ENCODE assay signal across 1 cellular context in the genomic region with DNA sequence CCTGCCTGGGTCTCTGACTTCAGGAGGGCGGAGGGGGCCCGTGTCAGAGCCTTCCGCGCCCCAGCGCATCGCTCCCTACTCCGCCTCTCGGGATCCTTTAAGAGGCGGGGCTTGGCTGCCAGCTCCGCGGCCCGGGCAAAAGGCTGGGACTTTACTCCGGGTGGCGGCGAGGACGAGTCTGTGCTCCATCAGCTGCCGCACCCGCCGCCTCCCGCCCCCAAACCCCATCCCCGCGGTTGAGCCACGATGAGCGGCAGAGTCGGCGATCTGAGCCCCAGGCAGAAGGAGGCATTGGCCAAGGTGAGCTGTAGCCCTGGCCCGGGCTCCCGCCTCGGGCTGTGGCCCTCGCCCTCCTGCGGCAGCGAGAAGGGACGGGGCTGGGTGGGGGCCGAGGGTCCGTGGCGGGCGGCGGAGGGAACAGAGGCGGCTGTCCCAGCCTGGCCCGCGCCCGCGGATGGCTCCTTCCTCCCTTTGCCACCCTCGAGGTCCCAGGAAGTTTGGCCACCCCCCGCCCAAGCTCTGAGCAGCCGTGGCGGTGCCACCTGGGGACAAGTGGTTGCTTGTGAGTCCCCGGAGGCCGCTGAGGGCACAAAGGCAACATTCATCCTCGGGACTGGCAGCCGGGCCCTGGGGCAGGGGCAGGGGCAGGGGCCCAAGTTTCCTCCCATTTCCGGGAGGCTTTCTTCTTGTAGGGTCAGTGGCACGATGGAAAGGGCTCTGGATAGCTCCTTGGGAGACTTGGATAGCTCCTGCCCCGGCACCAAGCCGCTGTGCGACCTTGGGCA.
TF ChIP-seq lines count a peak whose summit lies in the region.

A gene (plus strand): TSS at position 148 of the 785 bp plus-strand sequence. CDS start 99 bp downstream, at position 247.

TF ChIP-seq in HEK293, 187 proteins besides CTCF, POLR2A, EP300 and RAD21 (continued from another document and continues in another):
- TF ChIP-seq, protein P1, sequence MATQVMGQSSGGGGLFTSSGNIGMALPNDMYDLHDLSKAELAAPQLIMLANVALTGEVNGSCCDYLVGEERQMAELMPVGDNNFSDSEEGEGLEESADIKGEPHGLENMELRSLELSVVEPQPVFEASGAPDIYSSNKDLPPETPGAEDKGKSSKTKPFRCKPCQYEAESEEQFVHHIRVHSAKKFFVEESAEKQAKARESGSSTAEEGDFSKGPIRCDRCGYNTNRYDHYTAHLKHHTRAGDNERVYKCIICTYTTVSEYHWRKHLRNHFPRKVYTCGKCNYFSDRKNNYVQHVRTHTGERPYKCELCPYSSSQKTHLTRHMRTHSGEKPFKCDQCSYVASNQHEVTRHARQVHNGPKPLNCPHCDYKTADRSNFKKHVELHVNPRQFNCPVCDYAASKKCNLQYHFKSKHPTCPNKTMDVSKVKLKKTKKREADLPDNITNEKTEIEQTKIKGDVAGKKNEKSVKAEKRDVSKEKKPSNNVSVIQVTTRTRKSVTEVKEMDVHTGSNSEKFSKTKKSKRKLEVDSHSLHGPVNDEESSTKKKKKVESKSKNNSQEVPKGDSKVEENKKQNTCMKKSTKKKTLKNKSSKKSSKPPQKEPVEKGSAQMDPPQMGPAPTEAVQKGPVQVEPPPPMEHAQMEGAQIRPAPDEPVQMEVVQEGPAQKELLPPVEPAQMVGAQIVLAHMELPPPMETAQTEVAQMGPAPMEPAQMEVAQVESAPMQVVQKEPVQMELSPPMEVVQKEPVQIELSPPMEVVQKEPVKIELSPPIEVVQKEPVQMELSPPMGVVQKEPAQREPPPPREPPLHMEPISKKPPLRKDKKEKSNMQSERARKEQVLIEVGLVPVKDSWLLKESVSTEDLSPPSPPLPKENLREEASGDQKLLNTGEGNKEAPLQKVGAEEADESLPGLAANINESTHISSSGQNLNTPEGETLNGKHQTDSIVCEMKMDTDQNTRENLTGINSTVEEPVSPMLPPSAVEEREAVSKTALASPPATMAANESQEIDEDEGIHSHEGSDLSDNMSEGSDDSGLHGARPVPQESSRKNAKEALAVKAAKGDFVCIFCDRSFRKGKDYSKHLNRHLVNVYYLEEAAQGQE (tag by site-specific recombination; IDR thresholded peaks at IDR 0.05) = peak; percentile 41; the same call in 1 of the 2 replicates
- TF ChIP-seq ZNF324 (tag by site-specific recombination; IDR thresholded peaks at IDR 0.05) (no peak), SETDB1 (IDR thresholded peaks at IDR 0.05; ENCODE audit: insufficient read length, low read length) (no peak), ZNF658 (tag by site-specific recombination; IDR thresholded peaks at IDR 0.05) (no peak), ZNF169 (tag by site-specific recombination; IDR thresholded peaks at IDR 0.05) (no peak), SP7 (tag by site-specific recombination; IDR thresholded peaks at IDR 0.05) (peak; percentile 41), OSR2 (tag by site-specific recombination; IDR thresholded peaks at IDR 0.05) (no peak), RBAK (tag by site-specific recombination; IDR thresholded peaks at IDR 0.05) (no peak), MEIS1 (CRISPR knock-in tag; IDR thresholded peaks at IDR 0.05; ENCODE audit: borderline replicate concordance) (no peak), ZNF558 (tag by site-specific recombination; IDR thresholded peaks at IDR 0.05) (no peak), ZNF248 (tag by site-specific recombination; IDR thresholded peaks at IDR 0.05) (no peak), ZNF660 (tag by site-specific recombination; IDR thresholded peaks at IDR 0.05) (no peak; the same call in 1 of the 2 replicates), ZNF114 (tag by site-specific recombination; IDR thresholded peaks at IDR 0.05) (no peak), FEZF1 (tag by site-specific recombination; IDR thresholded peaks at IDR 0.05) (no peak), ZNF416 (tag by site-specific recombination; IDR thresholded peaks at IDR 0.05) (no peak), ZNF133 (tag by site-specific recombination; IDR thresholded peaks at IDR 0.05) (no peak), ZBTB48 (tag by site-specific recombination; IDR thresholded peaks at IDR 0.05) (0 out of 2 replicates have a peak, but pooled peaks have one; percentile 14), ZXDB (tag by site-specific recombination; IDR thresholded peaks at IDR 0.05) (peak; percentile 16; the same call in 1 of the 2 replicates), ZNF394 (tag by site-specific recombination; IDR thresholded peaks at IDR 0.05; ENCODE audit: borderline replicate concordance) (no peak; the same call in 1 of the 2 replicates), ZNF610 (tag by site-specific recombination; IDR thresholded peaks at IDR 0.05; ENCODE audit: borderline replicate concordance) (no peak), YY1 (tag by site-specific recombination; IDR thresholded peaks at IDR 0.05) (no peak), ZNF548 (tag by site-specific recombination; IDR thresholded peaks at IDR 0.05) (no peak), ZNF202 (tag by site-specific recombination; IDR thresholded peaks at IDR 0.05; ENCODE audit: borderline replicate concordance) (no peak), ZNF426 (tag by site-specific recombination; IDR thresholded peaks at IDR 0.05) (no peak), HOXA7 (CRISPR knock-in tag; IDR thresholded peaks at IDR 0.05; ENCODE audit: borderline replicate concordance) (no peak), ZNF473 (tag by site-specific recombination; IDR thresholded peaks at IDR 0.05) (no peak)
- TF ChIP-seq, protein P2, sequence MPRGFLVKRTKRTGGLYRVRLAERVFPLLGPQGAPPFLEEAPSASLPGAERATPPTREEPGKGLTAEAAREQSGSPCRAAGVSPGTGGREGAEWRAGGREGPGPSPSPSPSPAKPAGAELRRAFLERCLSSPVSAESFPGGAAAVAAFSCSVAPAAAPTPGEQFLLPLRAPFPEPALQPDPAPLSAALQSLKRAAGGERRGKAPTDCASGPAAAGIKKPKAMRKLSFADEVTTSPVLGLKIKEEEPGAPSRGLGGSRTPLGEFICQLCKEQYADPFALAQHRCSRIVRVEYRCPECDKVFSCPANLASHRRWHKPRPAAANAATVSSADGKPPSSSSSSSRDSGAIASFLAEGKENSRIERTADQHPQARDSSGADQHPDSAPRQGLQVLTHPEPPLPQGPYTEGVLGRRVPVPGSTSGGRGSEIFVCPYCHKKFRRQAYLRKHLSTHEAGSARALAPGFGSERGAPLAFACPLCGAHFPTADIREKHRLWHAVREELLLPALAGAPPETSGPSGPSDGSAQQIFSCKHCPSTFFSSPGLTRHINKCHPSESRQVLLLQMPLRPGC (tag by site-specific recombination; IDR thresholded peaks at IDR 0.05) = no peak
- TF ChIP-seq, protein P3, sequence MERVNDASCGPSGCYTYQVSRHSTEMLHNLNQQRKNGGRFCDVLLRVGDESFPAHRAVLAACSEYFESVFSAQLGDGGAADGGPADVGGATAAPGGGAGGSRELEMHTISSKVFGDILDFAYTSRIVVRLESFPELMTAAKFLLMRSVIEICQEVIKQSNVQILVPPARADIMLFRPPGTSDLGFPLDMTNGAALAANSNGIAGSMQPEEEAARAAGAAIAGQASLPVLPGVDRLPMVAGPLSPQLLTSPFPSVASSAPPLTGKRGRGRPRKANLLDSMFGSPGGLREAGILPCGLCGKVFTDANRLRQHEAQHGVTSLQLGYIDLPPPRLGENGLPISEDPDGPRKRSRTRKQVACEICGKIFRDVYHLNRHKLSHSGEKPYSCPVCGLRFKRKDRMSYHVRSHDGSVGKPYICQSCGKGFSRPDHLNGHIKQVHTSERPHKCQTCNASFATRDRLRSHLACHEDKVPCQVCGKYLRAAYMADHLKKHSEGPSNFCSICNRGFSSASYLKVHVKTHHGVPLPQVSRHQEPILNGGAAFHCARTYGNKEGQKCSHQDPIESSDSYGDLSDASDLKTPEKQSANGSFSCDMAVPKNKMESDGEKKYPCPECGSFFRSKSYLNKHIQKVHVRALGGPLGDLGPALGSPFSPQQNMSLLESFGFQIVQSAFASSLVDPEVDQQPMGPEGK (tag by site-specific recombination; IDR thresholded peaks at IDR 0.05) = peak; percentile 79
- TF ChIP-seq, protein P4, sequence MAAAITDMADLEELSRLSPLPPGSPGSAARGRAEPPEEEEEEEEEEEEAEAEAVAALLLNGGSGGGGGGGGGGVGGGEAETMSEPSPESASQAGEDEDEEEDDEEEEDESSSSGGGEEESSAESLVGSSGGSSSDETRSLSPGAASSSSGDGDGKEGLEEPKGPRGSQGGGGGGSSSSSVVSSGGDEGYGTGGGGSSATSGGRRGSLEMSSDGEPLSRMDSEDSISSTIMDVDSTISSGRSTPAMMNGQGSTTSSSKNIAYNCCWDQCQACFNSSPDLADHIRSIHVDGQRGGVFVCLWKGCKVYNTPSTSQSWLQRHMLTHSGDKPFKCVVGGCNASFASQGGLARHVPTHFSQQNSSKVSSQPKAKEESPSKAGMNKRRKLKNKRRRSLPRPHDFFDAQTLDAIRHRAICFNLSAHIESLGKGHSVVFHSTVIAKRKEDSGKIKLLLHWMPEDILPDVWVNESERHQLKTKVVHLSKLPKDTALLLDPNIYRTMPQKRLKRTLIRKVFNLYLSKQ (tag by site-specific recombination; IDR thresholded peaks at IDR 0.05; ENCODE audit: borderline replicate concordance) = no peak
- TF ChIP-seq, protein P5, sequence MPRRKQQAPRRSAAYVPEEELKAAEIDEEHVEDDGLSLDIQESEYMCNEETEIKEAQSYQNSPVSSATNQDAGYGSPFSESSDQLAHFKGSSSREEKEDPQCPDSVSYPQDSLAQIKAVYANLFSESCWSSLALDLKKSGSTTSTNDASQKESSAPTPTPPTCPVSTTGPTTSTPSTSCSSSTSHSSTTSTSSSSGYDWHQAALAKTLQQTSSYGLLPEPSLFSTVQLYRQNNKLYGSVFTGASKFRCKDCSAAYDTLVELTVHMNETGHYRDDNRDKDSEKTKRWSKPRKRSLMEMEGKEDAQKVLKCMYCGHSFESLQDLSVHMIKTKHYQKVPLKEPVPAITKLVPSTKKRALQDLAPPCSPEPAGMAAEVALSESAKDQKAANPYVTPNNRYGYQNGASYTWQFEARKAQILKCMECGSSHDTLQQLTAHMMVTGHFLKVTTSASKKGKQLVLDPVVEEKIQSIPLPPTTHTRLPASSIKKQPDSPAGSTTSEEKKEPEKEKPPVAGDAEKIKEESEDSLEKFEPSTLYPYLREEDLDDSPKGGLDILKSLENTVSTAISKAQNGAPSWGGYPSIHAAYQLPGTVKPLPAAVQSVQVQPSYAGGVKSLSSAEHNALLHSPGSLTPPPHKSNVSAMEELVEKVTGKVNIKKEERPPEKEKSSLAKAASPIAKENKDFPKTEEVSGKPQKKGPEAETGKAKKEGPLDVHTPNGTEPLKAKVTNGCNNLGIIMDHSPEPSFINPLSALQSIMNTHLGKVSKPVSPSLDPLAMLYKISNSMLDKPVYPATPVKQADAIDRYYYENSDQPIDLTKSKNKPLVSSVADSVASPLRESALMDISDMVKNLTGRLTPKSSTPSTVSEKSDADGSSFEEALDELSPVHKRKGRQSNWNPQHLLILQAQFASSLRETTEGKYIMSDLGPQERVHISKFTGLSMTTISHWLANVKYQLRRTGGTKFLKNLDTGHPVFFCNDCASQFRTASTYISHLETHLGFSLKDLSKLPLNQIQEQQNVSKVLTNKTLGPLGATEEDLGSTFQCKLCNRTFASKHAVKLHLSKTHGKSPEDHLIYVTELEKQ (tag by site-specific recombination; IDR thresholded peaks at IDR 0.05; ENCODE audit: borderline replicate concordance) = no peak
- TF ChIP-seq, protein P6, sequence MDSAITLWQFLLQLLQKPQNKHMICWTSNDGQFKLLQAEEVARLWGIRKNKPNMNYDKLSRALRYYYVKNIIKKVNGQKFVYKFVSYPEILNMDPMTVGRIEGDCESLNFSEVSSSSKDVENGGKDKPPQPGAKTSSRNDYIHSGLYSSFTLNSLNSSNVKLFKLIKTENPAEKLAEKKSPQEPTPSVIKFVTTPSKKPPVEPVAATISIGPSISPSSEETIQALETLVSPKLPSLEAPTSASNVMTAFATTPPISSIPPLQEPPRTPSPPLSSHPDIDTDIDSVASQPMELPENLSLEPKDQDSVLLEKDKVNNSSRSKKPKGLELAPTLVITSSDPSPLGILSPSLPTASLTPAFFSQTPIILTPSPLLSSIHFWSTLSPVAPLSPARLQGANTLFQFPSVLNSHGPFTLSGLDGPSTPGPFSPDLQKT (IDR thresholded peaks at IDR 0.05; ENCODE audit: borderline replicate concordance, low read depth, low read length) = no peak
- TF ChIP-seq, protein P7, sequence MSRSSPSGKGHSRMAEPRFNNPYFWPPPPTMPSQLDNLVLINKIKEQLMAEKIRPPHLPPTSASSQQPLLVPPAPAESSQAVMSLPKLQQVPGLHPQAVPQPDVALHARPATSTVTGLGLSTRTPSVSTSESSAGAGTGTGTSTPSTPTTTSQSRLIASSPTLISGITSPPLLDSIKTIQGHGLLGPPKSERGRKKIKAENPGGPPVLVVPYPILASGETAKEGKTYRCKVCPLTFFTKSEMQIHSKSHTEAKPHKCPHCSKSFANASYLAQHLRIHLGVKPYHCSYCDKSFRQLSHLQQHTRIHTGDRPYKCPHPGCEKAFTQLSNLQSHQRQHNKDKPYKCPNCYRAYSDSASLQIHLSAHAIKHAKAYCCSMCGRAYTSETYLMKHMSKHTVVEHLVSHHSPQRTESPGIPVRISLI (tag by site-specific recombination; IDR thresholded peaks at IDR 0.05) = no peak
- TF ChIP-seq, protein P8, sequence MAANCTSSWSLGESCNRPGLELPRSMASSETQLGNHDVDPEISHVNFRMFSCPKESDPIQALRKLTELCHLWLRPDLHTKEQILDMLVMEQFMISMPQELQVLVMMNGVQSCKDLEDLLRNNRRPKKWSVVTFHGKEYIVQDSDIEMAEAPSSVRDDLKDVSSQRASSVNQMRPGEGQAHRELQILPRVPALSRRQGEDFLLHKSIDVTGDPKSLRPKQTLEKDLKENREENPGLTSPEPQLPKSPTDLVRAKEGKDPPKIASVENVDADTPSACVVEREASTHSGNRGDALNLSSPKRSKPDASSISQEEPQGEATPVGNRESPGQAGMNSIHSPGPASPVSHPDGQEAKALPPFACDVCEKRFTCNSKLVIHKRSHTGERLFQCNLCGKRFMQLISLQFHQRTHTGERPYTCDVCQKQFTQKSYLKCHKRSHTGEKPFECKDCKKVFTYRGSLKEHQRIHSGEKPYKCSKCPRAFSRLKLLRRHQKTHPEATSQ (tag by site-specific recombination; IDR thresholded peaks at IDR 0.05) = no peak
- TF ChIP-seq, protein P9, sequence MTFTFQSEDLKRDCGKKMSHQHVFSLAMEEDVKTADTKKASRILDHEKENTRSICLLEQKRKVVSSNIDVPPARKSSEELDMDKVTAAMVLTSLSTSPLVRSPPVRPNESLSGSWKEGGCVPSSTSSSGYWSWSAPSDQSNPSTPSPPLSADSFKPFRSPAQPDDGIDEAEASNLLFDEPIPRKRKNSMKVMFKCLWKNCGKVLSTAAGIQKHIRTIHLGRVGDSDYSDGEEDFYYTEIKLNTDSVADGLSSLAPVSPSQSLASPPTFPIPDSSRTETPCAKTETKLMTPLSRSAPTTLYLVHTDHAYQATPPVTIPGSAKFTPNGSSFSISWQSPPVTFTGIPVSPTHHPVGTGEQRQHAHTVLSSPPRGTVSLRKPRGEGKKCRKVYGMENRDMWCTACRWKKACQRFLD (tag by site-specific recombination; IDR thresholded peaks at IDR 0.05) = no peak
- TF ChIP-seq, protein P10, sequence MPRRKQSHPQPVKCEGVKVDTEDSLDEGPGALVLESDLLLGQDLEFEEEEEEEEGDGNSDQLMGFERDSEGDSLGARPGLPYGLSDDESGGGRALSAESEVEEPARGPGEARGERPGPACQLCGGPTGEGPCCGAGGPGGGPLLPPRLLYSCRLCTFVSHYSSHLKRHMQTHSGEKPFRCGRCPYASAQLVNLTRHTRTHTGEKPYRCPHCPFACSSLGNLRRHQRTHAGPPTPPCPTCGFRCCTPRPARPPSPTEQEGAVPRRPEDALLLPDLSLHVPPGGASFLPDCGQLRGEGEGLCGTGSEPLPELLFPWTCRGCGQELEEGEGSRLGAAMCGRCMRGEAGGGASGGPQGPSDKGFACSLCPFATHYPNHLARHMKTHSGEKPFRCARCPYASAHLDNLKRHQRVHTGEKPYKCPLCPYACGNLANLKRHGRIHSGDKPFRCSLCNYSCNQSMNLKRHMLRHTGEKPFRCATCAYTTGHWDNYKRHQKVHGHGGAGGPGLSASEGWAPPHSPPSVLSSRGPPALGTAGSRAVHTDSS (tag by site-specific recombination; IDR thresholded peaks at IDR 0.05) = no peak
